ENCODE assay signal across 16 cellular contexts in genomic region chr7:101518348-101518747, GRCh38.
DNase-seq lines count a peak whose midpoint lies in the region; ATAC-seq and TF ChIP-seq lines count a peak whose summit lies in the region.
"Had no signal": no experiment of that assay in that cellular context is flagged by ENCODE, and none has a peak within 500 bp of the region (broad histone marks: within the 10 kb centered on the region; RNA-seq: fewer than 3 reads in every experiment).

No MANE protein-coding gene starts in this region.

- H2BK120ac ChIP-seq in mesenchymal stem cell (ENCODE audit: low read depth, low read length), result no peak overlapping the region

- H3K4me1 ChIP-seq in adipocyte (ENCODE audit: control insufficient read depth, insufficient read depth, low read length) (peaks cover 28% of the 10 kb centered on the region), left lung (no peaks in the 10 kb centered on the region), upper lobe of right lung (peaks cover 6% of the 10 kb centered on the region), mesenchymal stem cell (ENCODE audit: control insufficient read depth, insufficient read depth, low read depth, low read length) (no peaks in the 10 kb centered on the region)

- H3K9ac ChIP-seq in adipocyte (ENCODE audit: low read length) (no peak overlapping the region), mesenchymal stem cell (ENCODE audit: low read length) (no peak overlapping the region)

- WGBS in mesenchymal stem cell, result 75% methylated on average over 8 of the region's 8 CpGs

- H3K23ac ChIP-seq in mesenchymal stem cell (ENCODE audit: low read length in 2 of 2), result no peak overlapping the region

- H3K4me3 ChIP-seq in adipocyte (ENCODE audit: low read length) (no peak overlapping the region), left lung (no peak overlapping the region), upper lobe of right lung (no peak overlapping the region), mesenchymal stem cell (ENCODE audit: insufficient read depth in 1 of 2, low read depth in 1 of 2, low read length in 2 of 2) (no peak overlapping the region)
- H3K4me3 ChIP-seq: esophagus muscularis mucosa had no signal

- H3K36me3 ChIP-seq in adipocyte (ENCODE audit: control insufficient read depth, insufficient read depth, low read length, severe bottlenecking) (no peaks in the 10 kb centered on the region), left lung (no peaks in the 10 kb centered on the region), upper lobe of right lung (no peaks in the 10 kb centered on the region), mesenchymal stem cell (ENCODE audit: control insufficient read depth in 1 of 2, insufficient read depth in 2 of 2, low read depth in 1 of 2, low read length in 2 of 2) (no peaks in the 10 kb centered on the region)
- H3K36me3 ChIP-seq: esophagus muscularis mucosa had no signal

- H2BK15ac ChIP-seq in mesenchymal stem cell (ENCODE audit: low read depth, poor library complexity, severe bottlenecking), result no peak overlapping the region

- H2AK5ac ChIP-seq in mesenchymal stem cell (ENCODE audit: low read length, severe bottlenecking), result no peak overlapping the region

- H4K91ac ChIP-seq in mesenchymal stem cell (ENCODE audit: low read length), result no peak overlapping the region

- no peak overlapping the region for H3K14ac ChIP-seq in mesenchymal stem cell (ENCODE audit: low read length in 2 of 2)

- no peaks in the 10 kb centered on the region for H3K9me3 ChIP-seq in adipocyte (ENCODE audit: control insufficient read depth, low read length)
- H3K9me3 ChIP-seq in left lung, result no peaks in the 10 kb centered on the region
- H3K9me3 ChIP-seq in upper lobe of right lung, result no peaks in the 10 kb centered on the region
- no peaks in the 10 kb centered on the region for H3K9me3 ChIP-seq in mesenchymal stem cell (ENCODE audit: control insufficient read depth, low read length)

- H3K27ac ChIP-seq in left lung (no peak overlapping the region), upper lobe of right lung (no peak overlapping the region), mesenchymal stem cell (ENCODE audit: low read length, poor library complexity, severe bottlenecking) (no peak overlapping the region)
- H3K27ac ChIP-seq: esophagus muscularis mucosa had no signal

- no peak overlapping the region for H2BK12ac ChIP-seq in mesenchymal stem cell (ENCODE audit: low read length in 2 of 2)

- H4K8ac ChIP-seq in mesenchymal stem cell (ENCODE audit: low read length), result no peak overlapping the region

- intact Hi-C loops in left lung (cut with DNase I), result no loop called here
- intact Hi-C loops in upper lobe of right lung (cut with DNase I), result no loop called here

- H2AFZ ChIP-seq in mesenchymal stem cell (ENCODE audit: low read depth, low read length), result no peak overlapping the region

- no peaks in the 10 kb centered on the region for H3K79me1 ChIP-seq in mesenchymal stem cell (replicated peaks; ENCODE audit: low read length, poor library complexity, severe bottlenecking)

- H3K27me3 ChIP-seq in adipocyte (replicated peaks; ENCODE audit: control insufficient read depth, insufficient read depth, low read length), result peaks cover 42% of the 10 kb centered on the region
- H3K27me3 ChIP-seq in left lung, result peaks cover 0 to 16% of the 10 kb centered on the region in 2 donors
- H3K27me3 ChIP-seq in upper lobe of right lung, result peaks cover 9% of the 10 kb centered on the region
- H3K27me3 ChIP-seq in mesenchymal stem cell (ENCODE audit: control insufficient read depth in 1 of 2, insufficient read depth in 1 of 2, low read length in 2 of 2), result peaks cover 29 to 76% of the 10 kb centered on the region in 2 experiments

- H3K4me2 ChIP-seq in mesenchymal stem cell (ENCODE audit: low read length, poor library complexity, severe bottlenecking), result no peak overlapping the region

- H2BK5ac ChIP-seq in mesenchymal stem cell (ENCODE audit: low read depth, low read length, poor library complexity, severe bottlenecking), result no peak overlapping the region

- DNase-seq in NCI-H524 (lab: John Stamatoyannopoulos, UW), result peak; percentile 15 to 32
- DNase-seq in NCI-H524 treated with DMSO at 0.1 percent for 48 hours (lab: John Stamatoyannopoulos, UW), result no peak
- peak; percentile 70 for DNase-seq in adipocyte (ENCODE audit: low read depth)
- DNase-seq in left lung, result no peak
- no peak for DNase-seq in upper lobe of right lung
- DNase-seq in mesenchymal stem cell, result no peak
- DNase-seq in NCI-H2196 treated with DMSO at 0.1 percent for 48 hours (lab: John Stamatoyannopoulos, UW; ENCODE audit: unreplicated experiment), result no peak
- DNase-seq in GM10266 (ENCODE audit: extremely low spot score), result no peak
- DNase-seq: activated CD4-positive, alpha-beta T cell treated with anti-CD3 and anti-CD28 coated beads, Interleukin-2, amount 50 U/mL, for 48 hours; activated T-cell treated with anti-CD3 and anti-CD28 coated beads, Interleukin-2, amount 50 U/mL, for 4 hours; COR-L47; stimulated activated CD4-positive, alpha-beta T cell treated with anti-CD3 and anti-CD28 coated beads, Interleukin-12 subunit alpha, Interleukin-12 subunit beta, amount 100 ng/mL, for 4 hours; stimulated activated naive CD4-positive, alpha-beta T cell had no signal

- H3K18ac ChIP-seq in mesenchymal stem cell (ENCODE audit: low read depth in 1 of 2, low read length in 2 of 2), result no peak overlapping the region

- TF ChIP-seq CTCF in left lung (IDR thresholded peaks at IDR 0.05) (no peak), upper lobe of right lung (IDR thresholded peaks at IDR 0.05) (no peak), GM10266 (IDR thresholded peaks at IDR 0.05; ENCODE audit: control insufficient read depth, insufficient read depth, low read depth, missing control alignments) (no peak)

- H3K4ac ChIP-seq in mesenchymal stem cell (ENCODE audit: low read depth in 1 of 2, low read length in 2 of 2), result no peak overlapping the region

- peak; percentile 23 for ATAC-seq in left lung
- ATAC-seq in upper lobe of right lung, result peak; percentile 21
- ATAC-seq: activated T-cell treated with anti-CD3 and anti-CD28 coated beads, Interleukin-2, amount 50 U/mL, for 4 hours; left lobe of liver; Panc1 had no signal

Comparison
In these comparisons a context has a peak if more than half of its experiments do, and no peak if none do; other contexts are left out.
1. DNase-seq: peak in NCI-H524 (2 of 2) and adipocyte (single experiment); none in NCI-H524 treated with DMSO at 0.1 percent for 48 hours (single experiment), left lung (0 of 2), upper lobe of right lung (single experiment), mesenchymal stem cell (single experiment), NCI-H2196 treated with DMSO at 0.1 percent for 48 hours (single experiment) and GM10266 (single experiment).